In genomic region chr12:126483145-126484068, GRCh38 we compare ENCODE assay signal across 13 cellular contexts.
DNase-seq lines count a peak whose midpoint lies in the region; ATAC-seq, FAIRE-seq and TF ChIP-seq lines count a peak whose summit lies in the region.
"Had no signal": no experiment of that assay in that cellular context is flagged by ENCODE, and none has a peak within 500 bp of the region (broad histone marks: within the 10 kb centered on the region; RNA-seq: fewer than 3 reads in every experiment).

No MANE protein-coding gene starts in this region.

- no peak for FAIRE-seq in HTR-8/SVneo (lab: Jason Lieb, UNC)

- H3K36me3 ChIP-seq in thoracic aorta (no peaks in the 10 kb centered on the region), right atrium auricular region (no peaks in the 10 kb centered on the region)

- peak overlapping the region in 1 of 2 donors; percentile 42 for H3K27ac ChIP-seq in thoracic aorta
- H3K27ac ChIP-seq in right atrium auricular region, result no peak overlapping the region

- H3K9me3 ChIP-seq in thoracic aorta (no peaks in the 10 kb centered on the region), right atrium auricular region (no peaks in the 10 kb centered on the region)

- peak; percentile 35 for DNase-seq in NCI-H748 (lab: John Stamatoyannopoulos, UW; ENCODE audit: unreplicated experiment)
- no peak for DNase-seq in NCI-H748 treated with DMSO at 0.1 percent for 48 hours (lab: John Stamatoyannopoulos, UW)
- DNase-seq in amniotic epithelial cell (ENCODE audit: low read depth), result peak; percentile 51
- peak; percentile 9 for DNase-seq in glomerular visceral epithelial cell (ENCODE audit: extremely low spot score)
- DNase-seq in thoracic aorta (ENCODE audit: low spot score), result no peak
- no peak for DNase-seq in HTR-8/SVneo (ENCODE audit: insufficient read length, low spot score)
- DNase-seq in right atrium auricular region (ENCODE audit: low spot score), result no peak
- DNase-seq: activated CD4-positive, alpha-beta T cell treated with anti-CD3 and anti-CD28 coated beads for 48 hours; DMS79 treated with DMSO at 0.1 percent for 48 hours; dorsolateral prefrontal cortex; mesendoderm; NCI-H510A had no signal

- ATAC-seq in thoracic aorta (ENCODE audit: insufficient number of reproducible peaks, low FRiP score, low read depth) (no peak), GM21717 (IDR thresholded peaks at IDR 0.05; ENCODE audit: unreplicated experiment) (no peak)

- H3K4me1 ChIP-seq in thoracic aorta (ENCODE audit: control insufficient read depth in 1 of 2, low read depth in 2 of 2), result peaks cover 5% of the 10 kb centered on the region in 2 donors
- H3K4me1 ChIP-seq in right atrium auricular region, result no peaks in the 10 kb centered on the region

- TF ChIP-seq CTCF in thoracic aorta (IDR thresholded peaks at IDR 0.05), result no peak
- TF ChIP-seq CTCF in right atrium auricular region (IDR thresholded peaks at IDR 0.05), result no peak

- H3K27me3 ChIP-seq in thoracic aorta (replicated peaks; ENCODE audit: insufficient read depth) (no peaks in the 10 kb centered on the region), right atrium auricular region (no peaks in the 10 kb centered on the region)

- H3K4me3 ChIP-seq in thoracic aorta (peak overlapping the region; percentile 36), right atrium auricular region (no peak overlapping the region)
- H3K4me3 ChIP-seq: dorsolateral prefrontal cortex had no signal

Comparison
In these comparisons a context has a peak if more than half of its experiments do, and no peak if none do; other contexts are left out.
1. DNase-seq: peak in NCI-H748 (single experiment), amniotic epithelial cell (single experiment) and glomerular visceral epithelial cell (single experiment); none in NCI-H748 treated with DMSO at 0.1 percent for 48 hours (single experiment), thoracic aorta (single experiment), HTR-8/SVneo (single experiment) and right atrium auricular region (single experiment).